In the genomic region with DNA sequence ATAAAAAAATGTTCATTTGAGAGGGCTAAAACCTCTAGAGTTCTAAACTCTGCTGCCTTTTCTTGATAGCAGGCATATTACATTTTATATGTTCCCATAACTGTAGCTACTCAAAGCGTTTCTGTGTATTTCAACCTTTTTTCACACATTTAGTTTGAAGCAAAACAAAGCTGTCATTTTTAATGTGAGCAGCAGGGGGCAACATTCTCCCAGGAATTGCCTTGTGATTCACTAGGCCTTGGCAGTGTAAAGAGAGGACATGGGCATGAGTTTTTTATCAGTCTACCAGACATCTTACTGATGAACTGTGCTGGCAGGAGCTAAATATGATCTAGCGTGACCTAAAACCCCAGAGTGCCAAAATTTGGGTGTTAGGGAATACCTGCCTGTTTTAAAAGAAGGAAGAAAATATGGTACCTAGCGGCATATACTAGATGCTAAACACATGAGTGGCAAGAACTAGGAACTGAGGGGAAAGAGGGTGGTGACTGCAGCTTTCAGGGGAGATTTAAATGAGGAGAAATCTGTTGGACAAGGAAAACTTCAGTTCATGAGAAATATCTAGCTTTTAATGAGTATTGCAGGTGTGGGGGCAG, we compare ENCODE assay signal across 8 cellular contexts.
A peak's percentile ranks its signal among the peaks of the same experiment; 100 is the strongest.
DNase-seq lines count a peak whose midpoint lies in the region; ATAC-seq and TF ChIP-seq lines count a peak whose summit lies in the region.

No MANE protein-coding gene starts in this region.

- H3K27me3 ChIP-seq in hepatocyte (no peaks in the 10 kb centered on the region), smooth muscle cell (ENCODE audit: low read depth) (no peaks in the 10 kb centered on the region)

- peak; percentile 57 for DNase-seq in GM10248 (ENCODE audit: extremely low spot score)
- peak; percentile 66 for DNase-seq in NB4 (ENCODE audit: low read depth)
- DNase-seq in T-helper 17 cell, result peak in 1 of 3 donors; percentile 46
- DNase-seq in astrocyte of the hippocampus (ENCODE audit: low read depth, low spot score), result peak; percentile 76
- DNase-seq in hepatocyte (ENCODE audit: low spot score), result peak; percentile 79
- DNase-seq in smooth muscle cell (lab: John Stamatoyannopoulos, UW; ENCODE audit: unreplicated experiment), result no peak
- DNase-seq in GF-D8 (lab: John Stamatoyannopoulos, UW), result no peak

- no peak overlapping the region for H2AFZ ChIP-seq in hepatocyte
- no peak overlapping the region for H2AFZ ChIP-seq in smooth muscle cell (ENCODE audit: low read depth)

- H3K27ac ChIP-seq in hepatocyte, result no peak overlapping the region
- H3K27ac ChIP-seq in smooth muscle cell (ENCODE audit: low read depth), result no peak overlapping the region

- H3K4me1 Mint-ChIP-seq in T-helper 17 cell, result peaks cover 2% of the 10 kb centered on the region

- H3K79me2 ChIP-seq in hepatocyte (no peaks in the 10 kb centered on the region), smooth muscle cell (ENCODE audit: low read depth) (no peaks in the 10 kb centered on the region)

- CTCF ChIA-PET in GM10248 (lab: Yijun Ruan, JAX), result interaction anchor here (0.7 to 13.7 kb wide), 53 partner anchors 9 to 602 kb away, joined by 3 to 202 read pairs (median 4); partner anchors contain the start of gene IFT43

- TF ChIP-seq POLR2A in NB4 (IDR thresholded peaks at IDR 0.05; ENCODE audit: extremely low read depth, insufficient read length), result no peak

- no peak overlapping the region for H3K4me3 Mint-ChIP-seq in T-helper 17 cell

- POLR2A ChIA-PET in GM10248 (lab: Yijun Ruan, JAX), result no interaction called here

- H3F3A ChIP-seq in smooth muscle cell (ENCODE audit: low read depth), result no peaks in the 10 kb centered on the region

- no peaks in the 10 kb centered on the region for H3K9me2 ChIP-seq in hepatocyte (replicated peaks; ENCODE audit: insufficient read depth)

- H3K9ac ChIP-seq in smooth muscle cell (ENCODE audit: low read depth), result no peak overlapping the region

- peak; percentile 76 for TF ChIP-seq CTCF in GM10248 (IDR thresholded peaks at IDR 0.05; ENCODE audit: control extremely low read depth, extremely low read depth, low read depth, missing control alignments)
- TF ChIP-seq CTCF in NB4 (IDR thresholded peaks at IDR 0.05; ENCODE audit: low read depth, low read length), result peak; percentile 53
- peak; percentile 85 for TF ChIP-seq CTCF in hepatocyte (IDR thresholded peaks at IDR 0.05; ENCODE audit: poor library complexity)
- peak; percentile 90 for TF ChIP-seq CTCF in smooth muscle cell (IDR thresholded peaks at IDR 0.05; ENCODE audit: borderline replicate concordance, insufficient read depth, poor library complexity, severe bottlenecking)

- H3K36me3 ChIP-seq in hepatocyte (replicated peaks; ENCODE audit: insufficient read depth, low read depth), result no peaks in the 10 kb centered on the region
- no peaks in the 10 kb centered on the region for H3K36me3 ChIP-seq in smooth muscle cell (ENCODE audit: low read depth)

- H3K4me3 ChIP-seq in NB4 (ENCODE audit: low read depth, low read length), result no peak overlapping the region
- H3K4me3 ChIP-seq in hepatocyte, result no peak overlapping the region
- no peak overlapping the region for H3K4me3 ChIP-seq in smooth muscle cell

- H3K27ac Mint-ChIP-seq in T-helper 17 cell, result no peak overlapping the region

- H3K4me2 ChIP-seq in hepatocyte, result no peak overlapping the region
- H3K4me2 ChIP-seq in smooth muscle cell, result no peak overlapping the region

- no peaks in the 10 kb centered on the region for H4K20me1 ChIP-seq in hepatocyte (ENCODE audit: insufficient read depth, poor library complexity, severe bottlenecking)
- peaks cover 18% of the 10 kb centered on the region for H4K20me1 ChIP-seq in smooth muscle cell (ENCODE audit: low read depth)

- no peaks in the 10 kb centered on the region for H3K27me3 Mint-ChIP-seq in T-helper 17 cell

- WGBS in hepatocyte (ENCODE audit: low lambda C conversion rate, missing lambda C conversion rate), result 47% methylated on average over 3 of the region's 3 CpGs
- 46% methylated on average over 3 of the region's 3 CpGs for WGBS in smooth muscle cell (ENCODE audit: low lambda C conversion rate)

- H3K9me3 ChIP-seq in T-helper 17 cell (ENCODE audit: control insufficient read depth, low read length, poor library complexity, severe bottlenecking) (no peaks in the 10 kb centered on the region), hepatocyte (ENCODE audit: low read depth) (no peaks in the 10 kb centered on the region), smooth muscle cell (replicated peaks; ENCODE audit: low read depth) (no peaks in the 10 kb centered on the region)

- no peaks in the 10 kb centered on the region for H3K36me3 Mint-ChIP-seq in T-helper 17 cell (ENCODE audit: low read depth)

- ATAC-seq in T-helper 17 cell, result peak; percentile 50
- ATAC-seq in HG02678 (IDR thresholded peaks at IDR 0.05; ENCODE audit: unreplicated experiment), result no peak

- no peaks in the 10 kb centered on the region for H3K4me1 ChIP-seq in hepatocyte (ENCODE audit: insufficient read depth)
- H3K4me1 ChIP-seq in smooth muscle cell (ENCODE audit: low read depth), result no peaks in the 10 kb centered on the region

Comparison
In these comparisons a context has a peak if more than half of its experiments do, and no peak if none do; other contexts are left out.
1. DNase-seq: peak in GM10248 (single experiment), NB4 (single experiment), astrocyte of the hippocampus (single experiment) and hepatocyte (single experiment); none in smooth muscle cell (single experiment) and GF-D8 (single experiment).
2. Peak in every context shown above with its lines, with median percentiles within 50 percentile points of each other: CTCF ChIP-seq.